ENCODE assay signal across 8 cellular contexts in the genomic region with DNA sequence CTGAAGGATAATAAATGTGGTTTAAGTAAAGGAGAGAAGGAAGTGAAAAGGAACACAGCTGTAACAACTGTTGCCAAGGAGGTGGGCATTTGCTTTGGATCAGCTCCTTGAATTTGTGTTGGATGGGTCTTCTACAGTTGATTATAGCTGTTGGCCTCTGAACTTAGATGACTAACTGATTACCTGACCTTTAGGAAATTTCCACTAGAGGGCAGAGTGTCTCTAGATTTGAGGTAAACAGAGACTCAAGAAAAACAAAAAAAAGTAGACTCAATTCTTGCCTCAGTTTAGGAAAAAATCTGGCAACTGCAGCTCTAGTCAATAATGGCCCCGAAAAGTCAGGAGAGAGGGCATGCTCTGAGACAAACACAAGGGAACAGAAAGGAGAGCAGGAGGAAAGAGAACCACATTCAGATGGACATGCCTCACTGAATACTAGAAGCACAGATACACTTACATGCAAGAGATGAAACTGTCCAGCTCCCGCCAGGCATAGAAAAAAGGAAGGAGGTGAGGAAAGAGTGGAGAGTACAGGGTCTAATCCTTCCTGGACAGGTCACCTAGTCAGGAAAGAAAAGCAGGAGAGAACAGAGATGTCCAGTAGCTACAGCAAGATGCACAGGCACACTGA. TPM values are rescaled to one million over a fixed set of nuclear protein-coding genes. Genes with fewer than 3 reads are reported as not detected.
DNase-seq lines count a peak whose midpoint lies in the region; ATAC-seq, FAIRE-seq and TF ChIP-seq lines count a peak whose summit lies in the region.

No MANE protein-coding gene starts in this region.

- H3K4me1 Mint-ChIP-seq in T-cell, result peaks cover 5 to 16% (median 12%) of the 10 kb centered on the region in 3 donors

- no peak overlapping the region for H3K4me3 Mint-ChIP-seq in T-cell

- H3K9me3 Mint-ChIP-seq in T-cell, result no peaks in the 10 kb centered on the region

- ATAC-seq in T-cell (replicated peaks in 1 of 4) (peak in 2 of 4 experiments; percentile 36 to 65), HG02938 (IDR thresholded peaks at IDR 0.05; ENCODE audit: unreplicated experiment) (no peak)

- peak; percentile 69 for DNase-seq in AG10803 (ENCODE audit: low read depth)
- DNase-seq in GM19239 (ENCODE audit: insufficient read length, low spot score), result no peak
- DNase-seq in T-cell, result peak in 2 of 34 experiments; percentile 7 to 24
- peak; percentile 60 for DNase-seq in fibroblast of villous mesenchyme (ENCODE audit: low read depth)
- DNase-seq in substantia nigra (lab: John Stamatoyannopoulos, UW), result no peak
- no peak for DNase-seq in GM19238 (ENCODE audit: insufficient read length, low spot score)
- DNase-seq in NCI-H2029 (lab: John Stamatoyannopoulos, UW), result no peak

- peak; percentile 18 for FAIRE-seq in GM19239 (lab: Jason Lieb, UNC)

- H3K4me3 ChIP-seq in AG10803 (ENCODE audit: low read length) (no peak overlapping the region), fibroblast of villous mesenchyme (ENCODE audit: low read depth, low read length) (no peak overlapping the region)

- TF ChIP-seq CTCF in AG10803 (conservative IDR thresholded peaks at IDR 0.05; ENCODE audit: low read length) (peak; percentile 76), fibroblast of villous mesenchyme (IDR thresholded peaks at IDR 0.05; ENCODE audit: insufficient read depth, low read depth, low read length) (peak; percentile 53)

- CTCF ChIA-PET in T-cell (lab: Charles Lee), result interaction anchor here (0.5 to 3.0 kb wide), 17 partner anchors 14 to 1189 kb away, joined by 3 to 47 read pairs (median 3); a partner anchor contains a TSS

- H3K36me3 Mint-ChIP-seq in T-cell, result peaks cover 56% of the 10 kb centered on the region

- POLR2A ChIA-PET in T-cell (lab: Charles Lee), result interaction anchor here in 1 of 2 donors (0.6 to 0.9 kb wide), 2 partner anchors 21 to 765 kb away, joined by 3 to 4 read pairs; a partner anchor contains a TSS

- H3K27me3 Mint-ChIP-seq in T-cell, result no peaks in the 10 kb centered on the region

- H3K27ac ChIP-seq in substantia nigra (ENCODE audit: low read depth, low read length, poor library complexity, severe bottlenecking), result peak overlapping the region; percentile 39

- H3K27ac Mint-ChIP-seq in T-cell, result peak overlapping the region; percentile 7 to 79

RNA-seq across cellular contexts. Expression of a gene that starts 20.6 kb away (rescaled TPM):
- 10 to 100 TPM; 38.0 to 49.9 (median 43.9) TPM for total RNA-seq in T-cell
- total RNA-seq in fibroblast of villous mesenchyme, result 36.7 and 40.3 TPM in 2 replicates

RNA-seq across cellular contexts. Expression of a gene that starts 28.8 kb away (rescaled TPM):
- 1 to 10 TPM in 1 of 5 donors, under 1 TPM in 4; 0.41 to 1.1 (median 0.86) TPM for total RNA-seq in T-cell
- total RNA-seq in fibroblast of villous mesenchyme, result under 0.01 TPM in 1 of 2 replicates, not detected in the other

RNA-seq across cellular contexts. Expression of a gene that starts 34.5 kb away (rescaled TPM):
- total RNA-seq in T-cell (10 to 100 TPM; 41.1 to 58.5 (median 46.2) TPM), fibroblast of villous mesenchyme (29.6 and 40.2 TPM in 2 replicates)

RNA-seq across cellular contexts. Expression of a gene that starts 47.5 kb away (rescaled TPM):
- total RNA-seq in T-cell (10 to 100 TPM; 71.8 to 79.8 (median 78.8) TPM), fibroblast of villous mesenchyme (52.5 and 60.9 TPM in 2 replicates)

Comparison
In these comparisons a context has a peak if more than half of its experiments do, and no peak if none do; other contexts are left out.
1. DNase-seq: peak in AG10803 (single experiment) and fibroblast of villous mesenchyme (single experiment); none in GM19239 (single experiment), substantia nigra (0 of 49), GM19238 (single experiment) and NCI-H2029 (single experiment).